ENCODE assay signal across 13 cellular contexts in genomic region chr3:106711650-106712049, GRCh38.
DNase-seq lines count a peak whose midpoint lies in the region; ATAC-seq and TF ChIP-seq lines count a peak whose summit lies in the region.
"Had no signal": no experiment of that assay in that cellular context is flagged by ENCODE, and none has a peak within 500 bp of the region (broad histone marks: within the 10 kb centered on the region; RNA-seq: fewer than 3 reads in every experiment).

No MANE protein-coding gene starts in this region.

- no peak for DNase-seq in DND-41
- DNase-seq in choroid plexus epithelial cell (ENCODE audit: low read depth) = peak; percentile 62
- DNase-seq in neuronal stem cell (ENCODE audit: low spot score) = no peak
- no peak for DNase-seq in medulla oblongata (ENCODE audit: extremely low spot score)
- DNase-seq in NCI-H187 treated with DMSO at 0.1 percent for 48 hours (lab: John Stamatoyannopoulos, UW) = no peak
- DNase-seq in COR-L47 (lab: John Stamatoyannopoulos, UW) = no peak
- DNase-seq in HK-2 (ENCODE audit: unreplicated experiment) = no peak
- DNase-seq: activated naive CD4-positive, alpha-beta T cell; glutamatergic neuron; NCI-H524 treated with DMSO at 0.1 percent for 48 hours; PC-3 had no signal

- no peak overlapping the region for H4K8ac ChIP-seq in neuronal stem cell (ENCODE audit: low read depth, low read length)

- H4K20me1 ChIP-seq in DND-41 (ENCODE audit: insufficient read depth, low read length) (no peaks in the 10 kb centered on the region), Loucy (ENCODE audit: insufficient read depth, low read length, poor library complexity, severe bottlenecking) (no peaks in the 10 kb centered on the region)

- H3K23ac ChIP-seq in neuronal stem cell (ENCODE audit: low read depth, low read length, poor library complexity) = no peak overlapping the region

- H3K4me3 ChIP-seq in DND-41 (ENCODE audit: low read depth in 1 of 2, low read length in 2 of 2) (no peak overlapping the region), Loucy (ENCODE audit: low read length, poor library complexity, severe bottlenecking) (peak overlapping the region; percentile 52), choroid plexus epithelial cell (ENCODE audit: low read depth, low read length) (no peak overlapping the region), neuronal stem cell (ENCODE audit: low read length in 2 of 2) (no peak overlapping the region)

- no peaks in the 10 kb centered on the region for H3K79me2 ChIP-seq in DND-41 (ENCODE audit: insufficient read depth, low read length)
- H3K79me2 ChIP-seq in Loucy (ENCODE audit: insufficient read depth, low read length) = no peaks in the 10 kb centered on the region

- ATAC-seq in DND-41 (ENCODE audit: insufficient read depth, low read depth) = peak; percentile 84
- ATAC-seq: PC-3 had no signal

- no peak overlapping the region for H4K91ac ChIP-seq in neuronal stem cell (ENCODE audit: low read depth, low read length, poor library complexity)

- H2AFZ ChIP-seq in DND-41 (ENCODE audit: low read depth, low read length) = peak overlapping the region; percentile 56
- peak overlapping the region; percentile 62; the same call in 1 of the 2 replicates for H2AFZ ChIP-seq in Loucy (ENCODE audit: low read length)
- H2AFZ ChIP-seq in neuronal stem cell (ENCODE audit: low read length) = peak overlapping the region; percentile 13

- TF ChIP-seq CTCF in DND-41 (IDR thresholded peaks at IDR 0.05; ENCODE audit: borderline replicate concordance, extremely low read depth, low read length, poor library complexity, severe bottlenecking) = no peak
- no peak for TF ChIP-seq CTCF in Loucy (conservative IDR thresholded peaks at IDR 0.05; ENCODE audit: low read length)
- no peak for TF ChIP-seq CTCF in choroid plexus epithelial cell (conservative IDR thresholded peaks at IDR 0.05; ENCODE audit: low read depth, low read length)

- H3F3A ChIP-seq in Loucy (ENCODE audit: low read depth) = no peaks in the 10 kb centered on the region

- H3K9ac ChIP-seq in DND-41 (ENCODE audit: low read depth, low read length) (no peak overlapping the region), Loucy (ENCODE audit: low read depth, low read length, poor library complexity, severe bottlenecking) (peak overlapping the region; percentile 49), neuronal stem cell (ENCODE audit: low read depth, low read length, poor library complexity) (no peak overlapping the region)

- H3K4ac ChIP-seq in neuronal stem cell (ENCODE audit: low read length) = no peak overlapping the region

- no CpG with 5 or more reads among the region's 1 CpG for WGBS in neuronal stem cell (ENCODE audit: extremely low coverage in 2 of 2, insufficient read length in 2 of 2, insufficient replicate concordance in 1 of 2), 2 donors

- H3K9me2 ChIP-seq in Loucy (replicated peaks; ENCODE audit: low read depth, low read length) = no peaks in the 10 kb centered on the region

- no peak overlapping the region for H2AK5ac ChIP-seq in neuronal stem cell (ENCODE audit: low read depth, low read length)

- H2BK12ac ChIP-seq in neuronal stem cell (ENCODE audit: low read length) = no peak overlapping the region

- no peak overlapping the region for H3K14ac ChIP-seq in neuronal stem cell (ENCODE audit: low read length)

- H3K4me1 ChIP-seq in DND-41 (ENCODE audit: insufficient read depth, low read length) (peaks cover 15% of the 10 kb centered on the region), Loucy (ENCODE audit: insufficient read depth, low read length, poor library complexity, severe bottlenecking) (peaks cover 23% of the 10 kb centered on the region), neuronal stem cell (ENCODE audit: control insufficient read depth in 2 of 2, insufficient read depth in 1 of 2, low read depth in 1 of 2, low read length in 2 of 2) (no peaks in the 10 kb centered on the region)

- no peaks in the 10 kb centered on the region for H3K79me1 ChIP-seq in neuronal stem cell (ENCODE audit: low read depth, low read length)

- no peaks in the 10 kb centered on the region for H3K9me3 ChIP-seq in DND-41 (ENCODE audit: insufficient read depth, low read length, severe bottlenecking)
- no peaks in the 10 kb centered on the region for H3K9me3 ChIP-seq in Loucy (ENCODE audit: insufficient read depth, low read depth, low read length)
- H3K9me3 ChIP-seq in neuronal stem cell (replicated peaks in 1 of 2; ENCODE audit: control insufficient read depth in 2 of 2, insufficient read depth in 1 of 2, low read depth in 1 of 2, low read length in 2 of 2) = no peaks in the 10 kb centered on the region

- H3K27me3 ChIP-seq in DND-41 (ENCODE audit: insufficient read depth, low read length, poor library complexity) (no peaks in the 10 kb centered on the region), Loucy (ENCODE audit: insufficient read depth, low read length, poor library complexity, severe bottlenecking) (no peaks in the 10 kb centered on the region), neuronal stem cell (ENCODE audit: control insufficient read depth in 3 of 3, insufficient read depth in 3 of 3, low read depth in 1 of 3, low read length in 3 of 3) (no peaks in the 10 kb centered on the region)

- H2BK120ac ChIP-seq in neuronal stem cell (ENCODE audit: low read depth, low read length) = no peak overlapping the region

- H3K36me3 ChIP-seq in DND-41 (ENCODE audit: insufficient read depth, low read length) = no peaks in the 10 kb centered on the region
- H3K36me3 ChIP-seq in Loucy (ENCODE audit: insufficient read depth, low read length) = no peaks in the 10 kb centered on the region
- H3K36me3 ChIP-seq in neuronal stem cell (replicated peaks in 1 of 2; ENCODE audit: control insufficient read depth in 2 of 2, insufficient read depth in 2 of 2, low read length in 2 of 2) = no peaks in the 10 kb centered on the region

- no peak overlapping the region for H2BK5ac ChIP-seq in neuronal stem cell (ENCODE audit: low read length)

- H3K4me2 ChIP-seq in DND-41 (ENCODE audit: insufficient read depth, low read length) (peak overlapping the region; percentile 46), Loucy (ENCODE audit: low read depth, low read length, poor library complexity, severe bottlenecking) (peak overlapping the region; percentile 63), neuronal stem cell (ENCODE audit: insufficient read depth, low read length, poor library complexity, severe bottlenecking) (no peak overlapping the region)

- H3K18ac ChIP-seq in neuronal stem cell (ENCODE audit: low read length) = no peak overlapping the region

- H3K27ac ChIP-seq in DND-41 (ENCODE audit: low read length) = peak overlapping the region; percentile 55; the same call in 1 of the 2 replicates
- no peak overlapping the region for H3K27ac ChIP-seq in neuronal stem cell (replicated peaks; ENCODE audit: low read length)
- H3K27ac ChIP-seq: C4-2B had no signal

- H2BK15ac ChIP-seq in neuronal stem cell (ENCODE audit: low read length) = no peak overlapping the region
